Comparison of ENCODE assay signal across 1 cellular context in the genomic region with DNA sequence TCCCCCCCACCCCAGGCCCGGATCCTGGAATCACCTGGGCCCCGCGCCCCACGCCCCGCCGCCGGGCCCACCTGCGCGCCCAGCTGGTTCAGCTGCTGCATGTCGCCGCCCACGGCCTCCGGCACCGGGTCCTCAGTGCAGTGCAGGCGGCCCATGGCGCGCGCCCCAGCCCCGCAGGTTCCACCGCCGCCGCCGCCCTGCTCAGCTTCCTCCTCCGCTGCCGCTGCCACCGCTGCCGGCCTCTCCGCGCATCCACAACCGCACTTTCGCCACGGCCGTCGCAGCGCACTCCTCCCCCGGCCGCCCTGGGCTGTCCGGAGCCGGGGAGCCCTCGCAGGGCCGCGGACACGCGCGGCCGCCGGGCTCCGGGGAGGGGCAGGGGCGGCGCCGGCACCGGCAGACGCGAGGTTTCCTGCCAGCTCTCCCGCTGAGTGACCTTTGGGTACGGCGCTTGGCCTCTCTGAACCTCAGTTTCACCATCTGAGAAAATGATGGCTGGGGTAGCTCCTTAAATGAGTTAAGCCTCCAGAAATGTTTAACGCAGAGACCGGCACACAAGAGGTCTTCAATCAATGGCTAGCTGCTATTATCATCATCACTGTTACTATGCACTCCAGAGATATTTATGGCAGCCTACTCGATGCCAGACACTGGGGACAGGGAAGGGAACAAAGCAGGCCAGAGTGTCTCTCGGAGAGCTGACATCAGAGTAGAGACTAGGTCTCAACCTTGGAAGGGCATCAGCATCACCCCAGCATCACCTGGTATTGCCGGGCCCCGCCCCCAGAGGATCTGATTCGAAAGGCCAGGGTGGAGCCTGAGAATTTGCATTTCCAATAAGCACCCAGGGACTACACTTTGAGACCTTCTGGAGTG.
TF ChIP-seq lines count a peak whose summit lies in the region.

A gene (minus strand): TSS at position 231 of the 876 bp plus-strand sequence. CDS start 76 bp downstream, at position 155.

TF ChIP-seq in HepG2, 621 proteins besides CTCF, POLR2A, EP300 and RAD21 (continued from another document and continues in another):
- TF ChIP-seq, protein P1, sequence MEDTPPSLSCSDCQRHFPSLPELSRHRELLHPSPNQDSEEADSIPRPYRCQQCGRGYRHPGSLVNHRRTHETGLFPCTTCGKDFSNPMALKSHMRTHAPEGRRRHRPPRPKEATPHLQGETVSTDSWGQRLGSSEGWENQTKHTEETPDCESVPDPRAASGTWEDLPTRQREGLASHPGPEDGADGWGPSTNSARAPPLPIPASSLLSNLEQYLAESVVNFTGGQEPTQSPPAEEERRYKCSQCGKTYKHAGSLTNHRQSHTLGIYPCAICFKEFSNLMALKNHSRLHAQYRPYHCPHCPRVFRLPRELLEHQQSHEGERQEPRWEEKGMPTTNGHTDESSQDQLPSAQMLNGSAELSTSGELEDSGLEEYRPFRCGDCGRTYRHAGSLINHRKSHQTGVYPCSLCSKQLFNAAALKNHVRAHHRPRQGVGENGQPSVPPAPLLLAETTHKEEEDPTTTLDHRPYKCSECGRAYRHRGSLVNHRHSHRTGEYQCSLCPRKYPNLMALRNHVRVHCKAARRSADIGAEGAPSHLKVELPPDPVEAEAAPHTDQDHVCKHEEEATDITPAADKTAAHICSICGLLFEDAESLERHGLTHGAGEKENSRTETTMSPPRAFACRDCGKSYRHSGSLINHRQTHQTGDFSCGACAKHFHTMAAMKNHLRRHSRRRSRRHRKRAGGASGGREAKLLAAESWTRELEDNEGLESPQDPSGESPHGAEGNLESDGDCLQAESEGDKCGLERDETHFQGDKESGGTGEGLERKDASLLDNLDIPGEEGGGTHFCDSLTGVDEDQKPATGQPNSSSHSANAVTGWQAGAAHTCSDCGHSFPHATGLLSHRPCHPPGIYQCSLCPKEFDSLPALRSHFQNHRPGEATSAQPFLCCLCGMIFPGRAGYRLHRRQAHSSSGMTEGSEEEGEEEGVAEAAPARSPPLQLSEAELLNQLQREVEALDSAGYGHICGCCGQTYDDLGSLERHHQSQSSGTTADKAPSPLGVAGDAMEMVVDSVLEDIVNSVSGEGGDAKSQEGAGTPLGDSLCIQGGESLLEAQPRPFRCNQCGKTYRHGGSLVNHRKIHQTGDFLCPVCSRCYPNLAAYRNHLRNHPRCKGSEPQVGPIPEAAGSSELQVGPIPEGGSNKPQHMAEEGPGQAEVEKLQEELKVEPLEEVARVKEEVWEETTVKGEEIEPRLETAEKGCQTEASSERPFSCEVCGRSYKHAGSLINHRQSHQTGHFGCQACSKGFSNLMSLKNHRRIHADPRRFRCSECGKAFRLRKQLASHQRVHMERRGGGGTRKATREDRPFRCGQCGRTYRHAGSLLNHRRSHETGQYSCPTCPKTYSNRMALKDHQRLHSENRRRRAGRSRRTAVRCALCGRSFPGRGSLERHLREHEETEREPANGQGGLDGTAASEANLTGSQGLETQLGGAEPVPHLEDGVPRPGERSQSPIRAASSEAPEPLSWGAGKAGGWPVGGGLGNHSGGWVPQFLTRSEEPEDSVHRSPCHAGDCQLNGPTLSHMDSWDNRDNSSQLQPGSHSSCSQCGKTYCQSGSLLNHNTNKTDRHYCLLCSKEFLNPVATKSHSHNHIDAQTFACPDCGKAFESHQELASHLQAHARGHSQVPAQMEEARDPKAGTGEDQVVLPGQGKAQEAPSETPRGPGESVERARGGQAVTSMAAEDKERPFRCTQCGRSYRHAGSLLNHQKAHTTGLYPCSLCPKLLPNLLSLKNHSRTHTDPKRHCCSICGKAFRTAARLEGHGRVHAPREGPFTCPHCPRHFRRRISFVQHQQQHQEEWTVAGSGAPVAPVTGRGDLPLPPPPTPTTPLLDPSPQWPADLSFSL (CRISPR knock-in tag; IDR thresholded peaks at IDR 0.05): no peak
- TF ChIP-seq KDM5A (IDR thresholded peaks at IDR 0.05; ENCODE audit: borderline replicate concordance, low read length) (no peak), ZNF253 (CRISPR knock-in tag; IDR thresholded peaks at IDR 0.05; ENCODE audit: borderline replicate concordance) (0 out of 2 replicates have a peak, but pooled peaks have one; percentile 39), TEAD2 (CRISPR knock-in tag; IDR thresholded peaks at IDR 0.05) (peak; percentile 14; the same call in 1 of the 2 replicates), ZBTB7B (CRISPR knock-in tag; IDR thresholded peaks at IDR 0.05) (no peak), RELA (CRISPR knock-in tag; IDR thresholded peaks at IDR 0.05) (no peak), PRPF4 (IDR thresholded peaks at IDR 0.05; ENCODE audit: low read depth, low read length, poor library complexity, severe bottlenecking) (no peak), ZNF577 (CRISPR knock-in tag; IDR thresholded peaks at IDR 0.05; ENCODE audit: borderline replicate concordance, low read depth) (no peak), TEAD3 (CRISPR knock-in tag; optimal IDR thresholded peaks at IDR 0.05; ENCODE audit: borderline replicate concordance) (no peak), FOXA3 (CRISPR knock-in tag; IDR thresholded peaks at IDR 0.05) (peak; percentile 36; the same call in 1 of the 2 replicates), FOXP1 (IDR thresholded peaks at IDR 0.05) (no peak), FOXP1 (CRISPR knock-in tag; IDR thresholded peaks at IDR 0.05) (no peak), ZNF567 (CRISPR knock-in tag; IDR thresholded peaks at IDR 0.05; ENCODE audit: borderline replicate concordance) (peak; percentile 44; the same call in 1 of the 2 replicates), ZNF143 (CRISPR knock-in tag; IDR thresholded peaks at IDR 0.05) (no peak), DNMT3B (CRISPR knock-in tag; conservative IDR thresholded peaks at IDR 0.05) (no peak), DNMT1 (CRISPR knock-in tag; IDR thresholded peaks at IDR 0.05) (0 out of 2 replicates have a peak, but pooled peaks have one; percentile 68), ZNF816 (CRISPR knock-in tag; IDR thresholded peaks at IDR 0.05; ENCODE audit: borderline replicate concordance) (0 out of 2 replicates have a peak, but pooled peaks have one; percentile 63), ZNF746 (CRISPR knock-in tag; IDR thresholded peaks at IDR 0.05) (no peak; the same call in 1 of the 2 replicates), ZNF598 (CRISPR knock-in tag; IDR thresholded peaks at IDR 0.05; ENCODE audit: borderline replicate concordance) (no peak), HOXD1 (CRISPR knock-in tag; IDR thresholded peaks at IDR 0.05) (0 out of 2 replicates have a peak, but pooled peaks have one; percentile 53), ZNF224 (CRISPR knock-in tag; IDR thresholded peaks at IDR 0.05) (no peak), KAT8 (CRISPR knock-in tag; IDR thresholded peaks at IDR 0.05) (peak; percentile 9; the same call in 1 of the 2 replicates), ZNF382 (CRISPR knock-in tag; IDR thresholded peaks at IDR 0.05; ENCODE audit: borderline replicate concordance) (no peak), HDAC1 (CRISPR knock-in tag; IDR thresholded peaks at IDR 0.05) (peak; percentile 75; the same call in 1 of the 2 replicates), RFXAP (CRISPR knock-in tag; IDR thresholded peaks at IDR 0.05; ENCODE audit: borderline replicate concordance) (peak; percentile 56; the same call in 1 of the 2 replicates), KMT2B (CRISPR knock-in tag; IDR thresholded peaks at IDR 0.05) (peak; percentile 69; the same call in 1 of the 2 replicates), SIN3B (IDR thresholded peaks at IDR 0.05; ENCODE audit: low read length) (no peak), ZNF136 (CRISPR knock-in tag; IDR thresholded peaks at IDR 0.05; ENCODE audit: low read depth) (no peak), AHR (CRISPR knock-in tag; IDR thresholded peaks at IDR 0.05) (no peak), SKI (IDR thresholded peaks at IDR 0.05; ENCODE audit: partially characterized antibody) (peak; percentile 73), ZNF180 (CRISPR knock-in tag; IDR thresholded peaks at IDR 0.05; ENCODE audit: borderline replicate concordance, low read depth) (no peak), THAP11 (CRISPR knock-in tag; IDR thresholded peaks at IDR 0.05) (peak; percentile 73), KLF16 (CRISPR knock-in tag; IDR thresholded peaks at IDR 0.05) (peak in 1 of 2 experiments; percentile 70; a peak in 1 of 4 replicates), ZFP41 (CRISPR knock-in tag; IDR thresholded peaks at IDR 0.05; ENCODE audit: borderline replicate concordance) (no peak)
- TF ChIP-seq, protein P2, sequence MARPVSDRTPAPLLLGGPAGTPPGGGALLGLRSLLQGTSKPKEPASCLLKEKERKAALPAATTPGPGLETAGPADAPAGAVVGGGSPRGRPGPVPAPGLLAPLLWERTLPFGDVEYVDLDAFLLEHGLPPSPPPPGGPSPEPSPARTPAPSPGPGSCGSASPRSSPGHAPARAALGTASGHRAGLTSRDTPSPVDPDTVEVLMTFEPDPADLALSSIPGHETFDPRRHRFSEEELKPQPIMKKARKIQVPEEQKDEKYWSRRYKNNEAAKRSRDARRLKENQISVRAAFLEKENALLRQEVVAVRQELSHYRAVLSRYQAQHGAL (CRISPR knock-in tag; IDR thresholded peaks at IDR 0.05; ENCODE audit: not compliant biosample characterization): no peak
- TF ChIP-seq, protein P3, sequence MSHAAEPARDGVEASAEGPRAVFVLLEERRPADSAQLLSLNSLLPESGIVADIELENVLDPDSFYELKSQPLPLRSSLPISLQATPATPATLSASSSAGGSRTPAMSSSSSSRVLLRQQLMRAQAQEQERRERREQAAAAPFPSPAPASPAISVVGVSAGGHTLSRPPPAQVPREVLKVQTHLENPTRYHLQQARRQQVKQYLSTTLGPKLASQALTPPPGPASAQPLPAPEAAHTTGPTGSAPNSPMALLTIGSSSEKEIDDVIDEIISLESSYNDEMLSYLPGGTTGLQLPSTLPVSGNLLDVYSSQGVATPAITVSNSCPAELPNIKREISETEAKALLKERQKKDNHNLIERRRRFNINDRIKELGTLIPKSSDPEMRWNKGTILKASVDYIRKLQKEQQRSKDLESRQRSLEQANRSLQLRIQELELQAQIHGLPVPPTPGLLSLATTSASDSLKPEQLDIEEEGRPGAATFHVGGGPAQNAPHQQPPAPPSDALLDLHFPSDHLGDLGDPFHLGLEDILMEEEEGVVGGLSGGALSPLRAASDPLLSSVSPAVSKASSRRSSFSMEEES (CRISPR knock-in tag; IDR thresholded peaks at IDR 0.05): no peak; the same call in 1 of the 2 replicates
- TF ChIP-seq, protein P4, sequence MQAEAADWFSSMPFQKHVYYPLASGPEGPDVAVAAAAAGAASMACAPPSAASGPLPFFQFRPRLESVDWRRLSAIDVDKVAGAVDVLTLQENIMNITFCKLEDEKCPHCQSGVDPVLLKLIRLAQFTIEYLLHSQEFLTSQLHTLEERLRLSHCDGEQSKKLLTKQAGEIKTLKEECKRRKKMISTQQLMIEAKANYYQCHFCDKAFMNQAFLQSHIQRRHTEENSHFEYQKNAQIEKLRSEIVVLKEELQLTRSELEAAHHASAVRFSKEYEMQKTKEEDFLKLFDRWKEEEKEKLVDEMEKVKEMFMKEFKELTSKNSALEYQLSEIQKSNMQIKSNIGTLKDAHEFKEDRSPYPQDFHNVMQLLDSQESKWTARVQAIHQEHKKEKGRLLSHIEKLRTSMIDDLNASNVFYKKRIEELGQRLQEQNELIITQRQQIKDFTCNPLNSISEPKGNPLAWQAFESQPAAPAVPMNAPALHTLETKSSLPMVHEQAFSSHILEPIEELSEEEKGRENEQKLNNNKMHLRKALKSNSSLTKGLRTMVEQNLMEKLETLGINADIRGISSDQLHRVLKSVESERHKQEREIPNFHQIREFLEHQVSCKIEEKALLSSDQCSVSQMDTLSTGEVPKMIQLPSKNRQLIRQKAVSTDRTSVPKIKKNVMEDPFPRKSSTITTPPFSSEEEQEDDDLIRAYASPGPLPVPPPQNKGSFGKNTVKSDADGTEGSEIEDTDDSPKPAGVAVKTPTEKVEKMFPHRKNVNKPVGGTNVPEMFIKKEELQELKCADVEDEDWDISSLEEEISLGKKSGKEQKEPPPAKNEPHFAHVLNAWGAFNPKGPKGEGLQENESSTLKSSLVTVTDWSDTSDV (CRISPR knock-in tag; IDR thresholded peaks at IDR 0.05): no peak; the same call in 1 of the 2 replicates
- TF ChIP-seq, protein P5, sequence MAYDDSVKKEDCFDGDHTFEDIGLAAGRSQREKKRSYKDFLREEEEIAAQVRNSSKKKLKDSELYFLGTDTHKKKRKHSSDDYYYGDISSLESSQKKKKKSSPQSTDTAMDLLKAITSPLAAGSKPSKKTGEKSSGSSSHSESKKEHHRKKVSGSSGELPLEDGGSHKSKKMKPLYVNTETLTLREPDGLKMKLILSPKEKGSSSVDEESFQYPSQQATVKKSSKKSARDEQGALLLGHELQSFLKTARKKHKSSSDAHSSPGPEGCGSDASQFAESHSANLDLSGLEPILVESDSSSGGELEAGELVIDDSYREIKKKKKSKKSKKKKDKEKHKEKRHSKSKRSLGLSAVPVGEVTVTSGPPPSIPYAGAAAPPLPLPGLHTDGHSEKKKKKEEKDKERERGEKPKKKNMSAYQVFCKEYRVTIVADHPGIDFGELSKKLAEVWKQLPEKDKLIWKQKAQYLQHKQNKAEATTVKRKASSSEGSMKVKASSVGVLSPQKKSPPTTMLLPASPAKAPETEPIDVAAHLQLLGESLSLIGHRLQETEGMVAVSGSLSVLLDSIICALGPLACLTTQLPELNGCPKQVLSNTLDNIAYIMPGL (CRISPR knock-in tag; IDR thresholded peaks at IDR 0.05; ENCODE audit: borderline replicate concordance in 1 of 2, low read depth in 1 of 2): peak; percentile 67 to 78; a peak in 3 of 4 replicates
- TF ChIP-seq, protein P6, sequence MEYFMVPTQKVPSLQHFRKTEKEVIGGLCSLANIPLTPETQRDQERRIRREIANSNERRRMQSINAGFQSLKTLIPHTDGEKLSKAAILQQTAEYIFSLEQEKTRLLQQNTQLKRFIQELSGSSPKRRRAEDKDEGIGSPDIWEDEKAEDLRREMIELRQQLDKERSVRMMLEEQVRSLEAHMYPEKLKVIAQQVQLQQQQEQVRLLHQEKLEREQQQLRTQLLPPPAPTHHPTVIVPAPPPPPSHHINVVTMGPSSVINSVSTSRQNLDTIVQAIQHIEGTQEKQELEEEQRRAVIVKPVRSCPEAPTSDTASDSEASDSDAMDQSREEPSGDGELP (IDR thresholded peaks at IDR 0.05; ENCODE audit: borderline replicate concordance, low read depth): peak; percentile 43; the same call in 1 of the 2 replicates
- TF ChIP-seq, protein P7, sequence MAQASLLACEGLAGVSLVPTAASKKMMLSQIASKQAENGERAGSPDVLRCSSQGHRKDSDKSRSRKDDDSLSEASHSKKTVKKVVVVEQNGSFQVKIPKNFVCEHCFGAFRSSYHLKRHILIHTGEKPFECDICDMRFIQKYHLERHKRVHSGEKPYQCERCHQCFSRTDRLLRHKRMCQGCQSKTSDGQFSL (CRISPR knock-in tag; IDR thresholded peaks at IDR 0.05): peak; percentile 83
- TF ChIP-seq, protein P8, sequence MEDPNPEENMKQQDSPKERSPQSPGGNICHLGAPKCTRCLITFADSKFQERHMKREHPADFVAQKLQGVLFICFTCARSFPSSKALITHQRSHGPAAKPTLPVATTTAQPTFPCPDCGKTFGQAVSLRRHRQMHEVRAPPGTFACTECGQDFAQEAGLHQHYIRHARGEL (CRISPR knock-in tag; IDR thresholded peaks at IDR 0.05): no peak
- TF ChIP-seq, protein P9, sequence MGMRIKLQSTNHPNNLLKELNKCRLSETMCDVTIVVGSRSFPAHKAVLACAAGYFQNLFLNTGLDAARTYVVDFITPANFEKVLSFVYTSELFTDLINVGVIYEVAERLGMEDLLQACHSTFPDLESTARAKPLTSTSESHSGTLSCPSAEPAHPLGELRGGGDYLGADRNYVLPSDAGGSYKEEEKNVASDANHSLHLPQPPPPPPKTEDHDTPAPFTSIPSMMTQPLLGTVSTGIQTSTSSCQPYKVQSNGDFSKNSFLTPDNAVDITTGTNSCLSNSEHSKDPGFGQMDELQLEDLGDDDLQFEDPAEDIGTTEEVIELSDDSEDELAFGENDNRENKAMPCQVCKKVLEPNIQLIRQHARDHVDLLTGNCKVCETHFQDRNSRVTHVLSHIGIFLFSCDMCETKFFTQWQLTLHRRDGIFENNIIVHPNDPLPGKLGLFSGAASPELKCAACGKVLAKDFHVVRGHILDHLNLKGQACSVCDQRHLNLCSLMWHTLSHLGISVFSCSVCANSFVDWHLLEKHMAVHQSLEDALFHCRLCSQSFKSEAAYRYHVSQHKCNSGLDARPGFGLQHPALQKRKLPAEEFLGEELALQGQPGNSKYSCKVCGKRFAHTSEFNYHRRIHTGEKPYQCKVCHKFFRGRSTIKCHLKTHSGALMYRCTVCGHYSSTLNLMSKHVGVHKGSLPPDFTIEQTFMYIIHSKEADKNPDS (CRISPR knock-in tag; IDR thresholded peaks at IDR 0.05): no peak
